8 cellular contexts compared by ENCODE assay signal in the genomic region with DNA sequence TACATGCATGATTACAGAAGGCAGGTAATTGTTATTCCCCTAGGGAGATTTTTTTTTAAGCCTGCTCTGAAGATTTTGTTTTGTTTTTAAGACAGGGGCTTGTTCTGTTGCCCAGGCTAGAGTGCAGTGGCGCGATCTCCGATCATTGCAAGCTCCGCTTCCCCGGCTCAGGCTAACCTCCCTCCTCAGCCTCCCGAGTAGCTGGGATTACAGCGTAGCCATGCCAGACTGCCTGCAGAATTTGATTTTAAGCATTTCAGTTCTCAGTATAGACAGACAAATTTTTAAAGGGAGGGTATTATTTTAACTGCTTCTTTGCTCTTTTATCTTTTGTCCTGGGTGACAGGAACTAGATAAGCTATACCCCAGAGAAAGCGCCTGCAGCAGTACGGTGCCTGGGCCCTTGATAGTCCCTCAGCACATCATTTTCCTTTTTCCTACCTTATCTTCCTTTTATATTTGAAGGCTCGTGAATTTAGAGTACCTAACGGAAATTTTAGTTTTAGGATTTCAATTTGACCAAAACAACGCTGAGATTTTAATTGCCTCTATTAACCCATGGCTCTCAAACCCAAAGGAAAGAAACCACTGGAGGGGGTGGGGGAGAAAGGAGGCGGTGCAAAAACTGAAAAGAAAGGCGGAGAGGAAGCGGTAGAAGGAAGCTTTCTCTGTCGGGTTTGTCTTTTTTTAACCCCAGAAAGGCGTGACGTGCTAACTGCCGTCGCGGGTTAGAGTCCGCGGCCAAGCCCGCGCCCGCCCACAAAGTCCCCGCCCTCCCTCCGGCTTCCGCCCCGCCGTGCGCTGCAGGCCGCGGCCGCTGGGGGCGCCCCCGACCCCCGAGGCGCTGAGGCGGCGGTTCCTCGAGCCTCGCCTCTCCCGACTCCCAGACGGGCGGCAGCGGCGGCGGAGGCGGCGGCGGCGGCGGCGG. TPM values are rescaled to one million over a fixed set of nuclear protein-coding genes. Genes with fewer than 3 reads are reported as not detected.
DNase-seq lines count a peak whose midpoint lies in the region; ATAC-seq and TF ChIP-seq lines count a peak whose summit lies in the region.

Gene EEIG2 (plus strand): TSS at position 886 of the 928 bp plus-strand sequence. CDS start 329 bp downstream, outside the sequence.

- H3K36me3 ChIP-seq in gastrocnemius medialis: no peaks in the 10 kb centered on the region

- H3K4me3 ChIP-seq in astrocyte of the cerebellum (ENCODE audit: low read depth, low read length): peak within 1 kb of the TSS; percentile 56
- H3K4me3 ChIP-seq in iPS-11a (ENCODE audit: low read depth, low read length): peak within 1 kb of the TSS; percentile 71
- H3K4me3 ChIP-seq in gastrocnemius medialis: peak within 1 kb of the TSS; percentile 58 to 75 (median 62)

- no peaks in the 10 kb centered on the region for H3K27me3 ChIP-seq in gastrocnemius medialis

- H3K27ac ChIP-seq in gastrocnemius medialis: peak within 1 kb of the TSS; percentile 44 to 65 (median 54)

- intact Hi-C loops in gastrocnemius medialis (cut with DNase I; ENCODE audit: low total_unique reads): loop anchor here (5.0 to 10.0 kb wide), 3 partner anchors 45 to 188 kb away; partner anchors contain the start of gene STXBP3

- TF ChIP-seq CTCF in astrocyte of the cerebellum (IDR thresholded peaks at IDR 0.05; ENCODE audit: low read depth, low read length, missing control alignments): peak; percentile 59
- peak; percentile 55 to 90 (median 81) for TF ChIP-seq CTCF in gastrocnemius medialis (IDR thresholded peaks at IDR 0.05 in 4 of 5, conservative IDR thresholded peaks at IDR 0.05 in 1 of 5)

- ATAC-seq in HG02938 (IDR thresholded peaks at IDR 0.05; ENCODE audit: unreplicated experiment) (peak; percentile 72), gastrocnemius medialis (peak; percentile 89 to 94)

- in situ Hi-C loops in astrocyte of the cerebellum (cut with HindIII; ENCODE audit: low sequenced_read_pairs) (loop anchor here (5.0 kb wide), 1 partner anchor 88 kb away; no protein-coding TSS in a partner anchor), gastrocnemius medialis (cut with MboI; ENCODE audit: low sequenced_read_pairs in 4 of 4) (no loop called here)

- H3K9me3 ChIP-seq in gastrocnemius medialis: no peaks in the 10 kb centered on the region

- TF ChIP-seq POLR2A in gastrocnemius medialis (IDR thresholded peaks at IDR 0.05): peak in 1 of 2 donors; percentile 28

- H3K4me1 ChIP-seq in gastrocnemius medialis: peaks cover 13 to 14% of the 10 kb centered on the region in 2 donors

- DNase-seq in NCI-H524 (lab: John Stamatoyannopoulos, UW) (peak; percentile 46 to 74), NCI-H524 treated with DMSO at 0.1 percent for 48 hours (lab: John Stamatoyannopoulos, UW) (no peak), NCI-H1694 treated with DMSO at 0.1 percent for 48 hours (lab: John Stamatoyannopoulos, UW) (peak; percentile 89), T-helper 9 cell (peak; percentile 86), astrocyte of the cerebellum (ENCODE audit: low read depth) (peak; percentile 62), gastrocnemius medialis (peak; percentile 50 to 69)

RNA-seq across cellular contexts. Expression of gene EEIG2, which starts in this region (rescaled TPM):
- total RNA-seq in gastrocnemius medialis: 1 to 10 TPM in 3 of 4 donors, under 1 TPM in 1; 0.41 to 3.6 (median 1.5) TPM
